ENCODE assay signal across 8 cellular contexts in the genomic region with DNA sequence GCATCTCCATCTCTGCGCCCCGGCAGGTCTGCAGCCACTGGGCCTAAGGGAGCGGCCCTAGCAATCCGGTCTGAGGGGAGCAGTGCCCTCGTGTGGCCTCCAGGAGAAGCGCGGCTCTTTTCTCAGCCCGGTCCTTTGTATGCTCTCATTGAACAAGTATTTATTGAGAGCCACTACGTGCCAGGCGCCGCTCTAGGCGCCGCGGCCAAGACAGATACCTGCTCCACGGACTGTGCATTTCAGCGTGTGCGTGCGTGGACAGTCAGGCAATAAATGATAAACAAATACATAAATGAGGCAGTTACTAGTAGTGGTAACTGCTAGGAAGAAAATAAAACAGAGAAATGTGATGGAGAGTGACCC. TPM values are rescaled to one million over a fixed set of nuclear protein-coding genes. Genes with fewer than 3 reads are reported as not detected.
A peak's percentile ranks its signal among the peaks of the same experiment; 100 is the strongest.
DNase-seq lines count a peak whose midpoint lies in the region; ATAC-seq and TF ChIP-seq lines count a peak whose summit lies in the region.

No MANE protein-coding gene starts in this region.

- peaks cover 6% of the 10 kb centered on the region for H3K27me3 Mint-ChIP-seq in progenitor cell of endocrine pancreas

- no peaks in the 10 kb centered on the region for H3K9me3 ChIP-seq in vagina

- no peak overlapping the region for H3K4me3 ChIP-seq in vagina

- H3K27ac Mint-ChIP-seq in activated naive CD4-positive, alpha-beta T cell treated with anti-CD3 and anti-CD28 coated beads, Interleukin-2, amount 50 U/mL, for 72 hours, result peak overlapping the region in 1 of 2 donors; percentile 58
- peak overlapping the region; percentile 98 for H3K27ac Mint-ChIP-seq in progenitor cell of endocrine pancreas

- DNase-seq in NCI-H1092 (lab: John Stamatoyannopoulos, UW) (peak; percentile 64), SKM-1 (lab: John Stamatoyannopoulos, UW; ENCODE audit: unreplicated experiment) (peak; percentile 70), Right ventricle myocardium superior (peak; percentile 89), progenitor cell of endocrine pancreas (ENCODE audit: low spot score, unreplicated experiment) (peak; percentile 64), vagina (ENCODE audit: extremely low spot score in 2 of 2) (no peak)
- DNase-seq in activated naive CD4-positive, alpha-beta T cell treated with anti-CD3 and anti-CD28 coated beads, Interleukin-2, amount 50 U/mL, for 72 hours (ENCODE audit: low spot score in 2 of 2), result peak; percentile 76 to 82

- H3K4me1 Mint-ChIP-seq in progenitor cell of endocrine pancreas (ENCODE audit: low read depth), result peaks cover 5% of the 10 kb centered on the region

- no peak overlapping the region for H3K4me3 Mint-ChIP-seq in progenitor cell of endocrine pancreas (ENCODE audit: low read depth)

- peak; percentile 93 for ATAC-seq in HG02623 (IDR thresholded peaks at IDR 0.05; ENCODE audit: unreplicated experiment)
- peak; percentile 96 to 98 for ATAC-seq in activated naive CD4-positive, alpha-beta T cell treated with anti-CD3 and anti-CD28 coated beads, Interleukin-2, amount 50 U/mL, for 72 hours
- peak; percentile 96 for ATAC-seq in Right ventricle myocardium superior (ENCODE audit: poor library complexity)

- peak overlapping the region; percentile 4 for H3K27ac ChIP-seq in vagina

- TF ChIP-seq POLR2A in vagina (IDR thresholded peaks at IDR 0.05), result no peak

- peaks cover 15% of the 10 kb centered on the region for H3K4me1 ChIP-seq in vagina

- H3K27me3 ChIP-seq in vagina, result no peaks in the 10 kb centered on the region

- H3K36me3 Mint-ChIP-seq in activated naive CD4-positive, alpha-beta T cell treated with anti-CD3 and anti-CD28 coated beads, Interleukin-2, amount 50 U/mL, for 72 hours, result no peaks in the 10 kb centered on the region
- no peaks in the 10 kb centered on the region for H3K36me3 Mint-ChIP-seq in progenitor cell of endocrine pancreas (ENCODE audit: insufficient read depth)

- no peaks in the 10 kb centered on the region for H3K9me3 Mint-ChIP-seq in activated naive CD4-positive, alpha-beta T cell treated with anti-CD3 and anti-CD28 coated beads, Interleukin-2, amount 50 U/mL, for 72 hours
- no peaks in the 10 kb centered on the region for H3K9me3 Mint-ChIP-seq in progenitor cell of endocrine pancreas (ENCODE audit: low read depth)

- no peaks in the 10 kb centered on the region for H3K36me3 ChIP-seq in vagina

- intact Hi-C loops in Right ventricle myocardium superior (cut with DNase I), result no loop called here
- intact Hi-C loops in vagina (cut with DNase I), result no loop called here

- peak; percentile 93 for TF ChIP-seq CTCF in GM12872 (IDR thresholded peaks at IDR 0.05; ENCODE audit: insufficient read depth, low read depth, low read length)
- TF ChIP-seq CTCF in progenitor cell of endocrine pancreas (IDR thresholded peaks at IDR 0.05; ENCODE audit: unreplicated experiment), result peak; percentile 85
- TF ChIP-seq CTCF in vagina (IDR thresholded peaks at IDR 0.05), result peak; percentile 87 to 90 (median 87)

RNA-seq across cellular contexts. Expression of gene SLC4A9, which starts 2.3 kb away (rescaled TPM):
- total RNA-seq in activated naive CD4-positive, alpha-beta T cell treated with anti-CD3 and anti-CD28 coated beads, Interleukin-2, amount 50 U/mL, for 72 hours, result under 1 TPM; 0.25 to 0.41 TPM
- total RNA-seq in Right ventricle myocardium superior (not detected), progenitor cell of endocrine pancreas (0.31 and 0.58 TPM in 2 replicates), vagina (0.25 TPM)

RNA-seq across cellular contexts. Expression of gene HBEGF, which starts 11.3 kb away (rescaled TPM):
- 10 to 100 TPM in 1 of 2 donors, 1 to 10 TPM in 1; 6.9 to 10.5 TPM for total RNA-seq in activated naive CD4-positive, alpha-beta T cell treated with anti-CD3 and anti-CD28 coated beads, Interleukin-2, amount 50 U/mL, for 72 hours
- 21.7 TPM for total RNA-seq in Right ventricle myocardium superior
- total RNA-seq in progenitor cell of endocrine pancreas, result 0.84 and 1.3 TPM in 2 replicates
- total RNA-seq in vagina, result 16.2 TPM

RNA-seq across cellular contexts. Expression of gene ANKHD1, which starts 43.9 kb away (rescaled TPM):
- 100 to 1,000 TPM; 107 to 143 TPM for total RNA-seq in activated naive CD4-positive, alpha-beta T cell treated with anti-CD3 and anti-CD28 coated beads, Interleukin-2, amount 50 U/mL, for 72 hours
- 55.8 TPM for total RNA-seq in Right ventricle myocardium superior
- 115 and 117 TPM in 2 replicates for total RNA-seq in progenitor cell of endocrine pancreas
- 140 TPM for total RNA-seq in vagina

RNA-seq across cellular contexts. Expression of gene PFDN1, which starts 54.8 kb away (rescaled TPM):
- total RNA-seq in activated naive CD4-positive, alpha-beta T cell treated with anti-CD3 and anti-CD28 coated beads, Interleukin-2, amount 50 U/mL, for 72 hours, result 10 to 100 TPM; 45.4 to 66.4 TPM
- total RNA-seq in Right ventricle myocardium superior (68.7 TPM), progenitor cell of endocrine pancreas (63.4 and 65.1 TPM in 2 replicates), vagina (94.8 TPM)

Comparison
In these comparisons a context has a peak if more than half of its experiments do, and no peak if none do; other contexts are left out.
1. DNase-seq: peak in NCI-H1092 (single experiment), SKM-1 (single experiment), activated naive CD4-positive, alpha-beta T cell treated with anti-CD3 and anti-CD28 coated beads, Interleukin-2, amount 50 U/mL, for 72 hours (2 of 2), Right ventricle myocardium superior (single experiment) and progenitor cell of endocrine pancreas (single experiment); none in vagina (0 of 2).
2. Peak in every context shown above with its lines, with median percentiles within 50 percentile points of each other: CTCF ChIP-seq and ATAC-seq.